ENCODE assay signal across 8 cellular contexts in the genomic region with DNA sequence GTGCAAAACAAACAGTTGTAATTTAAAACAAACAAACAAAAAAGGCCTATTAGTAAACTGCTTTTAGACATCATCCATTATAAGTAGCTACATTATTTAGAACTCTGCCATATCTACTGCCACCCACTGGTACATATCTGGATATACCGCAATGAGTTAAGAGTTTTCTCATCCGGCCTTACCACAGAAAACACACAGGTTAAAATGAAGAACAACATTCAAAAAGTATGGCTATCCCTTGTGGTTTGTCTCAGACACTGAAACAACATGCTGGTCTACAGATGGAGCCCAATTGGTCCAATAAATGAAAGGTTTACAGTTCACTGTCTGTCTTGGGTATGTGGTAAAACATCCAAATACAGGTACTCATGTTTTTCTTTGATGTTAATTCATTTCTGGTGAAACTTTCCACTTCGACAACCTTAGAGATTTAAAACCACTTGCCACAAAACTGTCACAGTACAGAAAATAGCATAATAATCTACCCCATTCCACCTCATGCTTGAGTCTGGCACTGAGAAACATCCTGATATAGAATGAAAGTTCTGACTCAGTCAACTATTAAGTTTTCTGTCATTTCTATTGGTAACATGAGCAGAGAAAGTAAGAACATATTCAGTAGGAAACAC.
DNase-seq lines count a peak whose midpoint lies in the region; ATAC-seq and TF ChIP-seq lines count a peak whose summit lies in the region.

No MANE protein-coding gene starts in this region.

- no peak overlapping the region for H3K4me3 ChIP-seq in foreskin fibroblast (ENCODE audit: low read depth in 1 of 2, low read length in 2 of 2)

- peak; percentile 3 for DNase-seq in stimulated activated CD4-positive, alpha-beta T cell treated with anti-CD3 and anti-CD28 coated beads, Interleukin-15, amount 100 ng/mL, for 24 hours
- DNase-seq in stimulated activated CD4-positive, alpha-beta T cell treated with anti-CD3 and anti-CD28 coated beads, Interleukin-4, amount 100 ng/mL, for 4 hours = no peak
- peak; percentile 26 for DNase-seq in T-helper 2 cell treated with Interferon-gamma antibody and Interleukin-4, amounts not matched to agents 5 μg/mL and 100 μg/mL, for 36 hours (ENCODE audit: low spot score)
- DNase-seq in foreskin fibroblast = peak; percentile 21 to 60
- peak; percentile 41 to 48 for DNase-seq in stimulated activated naive CD8-positive, alpha-beta T cell treated with anti-CD3 and anti-CD28 coated beads, Interleukin-15, amount 100 ng/mL, for 72 hours
- DNase-seq in stimulated activated CD4-positive, alpha-beta T cell treated with anti-CD3 and anti-CD28 coated beads, Interleukin-2, amount 100 ng/mL, for 48 hours = no peak

- peak overlapping the region; percentile 32 for H3K27ac Mint-ChIP-seq in T-helper 2 cell treated with Interferon-gamma antibody and Interleukin-4, amounts not matched to agents 5 μg/mL and 100 μg/mL, for 36 hours
- H3K27ac Mint-ChIP-seq in stimulated activated naive CD8-positive, alpha-beta T cell treated with anti-CD3 and anti-CD28 coated beads, Interleukin-15, amount 100 ng/mL, for 72 hours = no peak overlapping the region

- H3K36me3 Mint-ChIP-seq in T-helper 2 cell treated with Interferon-gamma antibody and Interleukin-4, amounts not matched to agents 5 μg/mL and 100 μg/mL, for 36 hours (ENCODE audit: low read depth) = no peaks in the 10 kb centered on the region

- H3K4me3 Mint-ChIP-seq in T-helper 2 cell treated with Interferon-gamma antibody and Interleukin-4, amounts not matched to agents 5 μg/mL and 100 μg/mL, for 36 hours = no peak overlapping the region
- H3K4me3 Mint-ChIP-seq in stimulated activated naive CD8-positive, alpha-beta T cell treated with anti-CD3 and anti-CD28 coated beads, Interleukin-15, amount 100 ng/mL, for 72 hours = peak overlapping the region in 1 of 2 donors; percentile 1

- peaks cover 3% of the 10 kb centered on the region for H3K9me3 Mint-ChIP-seq in T-helper 2 cell treated with Interferon-gamma antibody and Interleukin-4, amounts not matched to agents 5 μg/mL and 100 μg/mL, for 36 hours
- peaks cover 8 to 15% of the 10 kb centered on the region in 2 donors for H3K9me3 Mint-ChIP-seq in stimulated activated naive CD8-positive, alpha-beta T cell treated with anti-CD3 and anti-CD28 coated beads, Interleukin-15, amount 100 ng/mL, for 72 hours

- H3K4me1 Mint-ChIP-seq in T-helper 2 cell treated with Interferon-gamma antibody and Interleukin-4, amounts not matched to agents 5 μg/mL and 100 μg/mL, for 36 hours (ENCODE audit: low read depth) = peaks cover 10% of the 10 kb centered on the region
- H3K4me1 Mint-ChIP-seq in stimulated activated naive CD8-positive, alpha-beta T cell treated with anti-CD3 and anti-CD28 coated beads, Interleukin-15, amount 100 ng/mL, for 72 hours = peaks cover 19% of the 10 kb centered on the region

- H3K27me3 Mint-ChIP-seq in T-helper 2 cell treated with Interferon-gamma antibody and Interleukin-4, amounts not matched to agents 5 μg/mL and 100 μg/mL, for 36 hours (ENCODE audit: low read depth) = peaks cover 9% of the 10 kb centered on the region
- no peaks in the 10 kb centered on the region for H3K27me3 Mint-ChIP-seq in stimulated activated naive CD8-positive, alpha-beta T cell treated with anti-CD3 and anti-CD28 coated beads, Interleukin-15, amount 100 ng/mL, for 72 hours

- peak; percentile 50 for TF ChIP-seq CTCF in foreskin fibroblast (IDR thresholded peaks at IDR 0.05; ENCODE audit: low read depth, low read length)

- ATAC-seq in GM21423 (IDR thresholded peaks at IDR 0.05; ENCODE audit: unreplicated experiment) (peak; percentile 96), HG03565 (IDR thresholded peaks at IDR 0.05; ENCODE audit: unreplicated experiment) (peak; percentile 95)
- peak; percentile 97 for ATAC-seq in stimulated activated naive CD8-positive, alpha-beta T cell treated with anti-CD3 and anti-CD28 coated beads, Interleukin-15, amount 100 ng/mL, for 72 hours

Comparison
In these comparisons a context has a peak if more than half of its experiments do, and no peak if none do; other contexts are left out.
1. DNase-seq: peak in stimulated activated CD4-positive, alpha-beta T cell treated with anti-CD3 and anti-CD28 coated beads, Interleukin-15, amount 100 ng/mL, for 24 hours (single experiment), T-helper 2 cell treated with Interferon-gamma antibody and Interleukin-4, amounts not matched to agents 5 μg/mL and 100 μg/mL, for 36 hours (single experiment), foreskin fibroblast (2 of 2) and stimulated activated naive CD8-positive, alpha-beta T cell treated with anti-CD3 and anti-CD28 coated beads, Interleukin-15, amount 100 ng/mL, for 72 hours (2 of 2); none in stimulated activated CD4-positive, alpha-beta T cell treated with anti-CD3 and anti-CD28 coated beads, Interleukin-4, amount 100 ng/mL, for 4 hours (0 of 2) and stimulated activated CD4-positive, alpha-beta T cell treated with anti-CD3 and anti-CD28 coated beads, Interleukin-2, amount 100 ng/mL, for 48 hours (0 of 2).
2. Peak in every context shown above with its lines, with median percentiles within 50 percentile points of each other: ATAC-seq.